In genomic region chr2:3159801-3160545, GRCh38 we compare ENCODE assay signal across 14 cellular contexts.
A peak's percentile ranks its signal among the peaks of the same experiment; 100 is the strongest.
DNase-seq lines count a peak whose midpoint lies in the region; ATAC-seq and TF ChIP-seq lines count a peak whose summit lies in the region.
"Had no signal": no experiment of that assay in that cellular context is flagged by ENCODE, and none has a peak within 500 bp of the region (broad histone marks: within the 10 kb centered on the region; RNA-seq: fewer than 3 reads in every experiment).

No MANE protein-coding gene starts in this region.

- peaks cover 10% of the 10 kb centered on the region; the same call in 1 of the 2 replicates for H3K9me3 ChIP-seq in IMR-90 (ENCODE audit: control insufficient read depth, insufficient read depth, low read length)
- no peaks in the 10 kb centered on the region for H3K9me3 ChIP-seq in neural progenitor cell (ENCODE audit: low read depth)
- H3K9me3 ChIP-seq in spleen: peaks cover 6 to 40% (median 34%) of the 10 kb centered on the region in 8 donors
- H3K9me3 ChIP-seq: BE2C had no signal

- 0 out of 2 replicates have a peak, but pooled peaks cover 5% of the 10 kb centered on the region for H3K9me1 ChIP-seq in IMR-90 (ENCODE audit: insufficient read depth, low read length)

- H3K18ac ChIP-seq in IMR-90 (ENCODE audit: low read depth, low read length): no peak overlapping the region

- H3K14ac ChIP-seq in IMR-90 (replicated peaks; ENCODE audit: low read depth, low read length): no peak overlapping the region

- H2BK15ac ChIP-seq in IMR-90 (ENCODE audit: low read depth, low read length): no peak overlapping the region

- POLR2A ChIA-PET in IMR-90 (lab: Charles Lee; ENCODE audit: unreplicated experiment): no interaction called here

- H3K4me3 Mint-ChIP-seq in neural progenitor cell: no peak overlapping the region
- H3K4me3 Mint-ChIP-seq: CD4-positive, alpha-beta memory T cell; GM23338; H9 had no signal

- no peak for TF ChIP-seq RAD21 in IMR-90 (IDR thresholded peaks at IDR 0.05; ENCODE audit: low read length)

- H4K8ac ChIP-seq in IMR-90 (ENCODE audit: low read depth in 2 of 2, low read length in 2 of 2): no peak overlapping the region

- peaks cover 18% of the 10 kb centered on the region for H3K9me3 Mint-ChIP-seq in neural progenitor cell

- H3K4me3 ChIP-seq in IMR-90 (ENCODE audit: insufficient read depth, low read depth, low read length) (no peak overlapping the region), neural progenitor cell (no peak overlapping the region), spleen (no peak overlapping the region)
- H3K4me3 ChIP-seq: GM12878, GM23338 had no signal

- no peak overlapping the region for H3K23ac ChIP-seq in IMR-90 (ENCODE audit: low read depth, low read length)

- no peak overlapping the region for H2BK120ac ChIP-seq in IMR-90 (ENCODE audit: low read depth, low read length)

- CTCF ChIA-PET in IMR-90 (lab: Yijun Ruan, JAX): no interaction called here

- 100% methylated on average over 1 of the region's 23 CpGs; no CpG with 5 or more reads in 1 of the 2 experiments for WGBS in IMR-90 (ENCODE audit: extremely low coverage in 2 of 2, insufficient read length in 1 of 2), 2 experiments
- WGBS in spleen, 5 donors: 80 to 89% (median 88%) methylated on average over 23 of the region's 23 CpGs

- H4K91ac ChIP-seq in IMR-90 (ENCODE audit: insufficient read depth, low read depth, low read length): no peak overlapping the region

- H4K20me1 ChIP-seq in IMR-90 (ENCODE audit: insufficient read depth, low read length) (no peaks in the 10 kb centered on the region), neural progenitor cell (ENCODE audit: low read depth) (no peaks in the 10 kb centered on the region)

- no peak overlapping the region for H3K27ac ChIP-seq in IMR-90 (ENCODE audit: insufficient read depth, low read length)
- no peak overlapping the region for H3K27ac ChIP-seq in neural progenitor cell
- no peak overlapping the region for H3K27ac ChIP-seq in spleen
- H3K27ac ChIP-seq: C4-2B had no signal

- no peak overlapping the region for H3K56ac ChIP-seq in IMR-90 (ENCODE audit: extremely low read depth, insufficient read depth, low read length)

- H3K27me3 Mint-ChIP-seq in neural progenitor cell (ENCODE audit: insufficient read depth, low read depth): peaks cover 2% of the 10 kb centered on the region
- H3K27me3 Mint-ChIP-seq: CD4-positive, alpha-beta memory T cell had no signal

- H3K4me2 ChIP-seq in IMR-90 (ENCODE audit: low read depth, low read length) (no peak overlapping the region), neural progenitor cell (no peak overlapping the region)
- H3K4me2 ChIP-seq: GM23338 had no signal

- no peak overlapping the region for H2AK5ac ChIP-seq in IMR-90 (ENCODE audit: low read depth, low read length)

- BruUV-seq in IMR-90 (replicated peaks; lab: Mats Ljungman, UMichigan): no TSS peak

- H3K9ac ChIP-seq in IMR-90 (ENCODE audit: low read depth, low read length): no peak overlapping the region
- no peak overlapping the region for H3K9ac ChIP-seq in neural progenitor cell

- TF ChIP-seq CTCF in IMR-90 (conservative IDR thresholded peaks at IDR 0.05; ENCODE audit: low read depth, low read length): no peak
- no peak for TF ChIP-seq CTCF in neural progenitor cell (IDR thresholded peaks at IDR 0.05)
- no peak for TF ChIP-seq CTCF in spleen (IDR thresholded peaks at IDR 0.05 in 8 of 11, conservative IDR thresholded peaks at IDR 0.05 in 3 of 11)

- H2AFZ ChIP-seq in IMR-90 (replicated peaks; ENCODE audit: low read length, poor library complexity): peak overlapping the region; percentile 26
- H2AFZ ChIP-seq in neural progenitor cell (replicated peaks): no peak overlapping the region
- H2AFZ ChIP-seq: GM23338 had no signal

- peaks cover 11% of the 10 kb centered on the region for H3K36me3 Mint-ChIP-seq in neural progenitor cell

- peak overlapping the region; percentile 59 for H3K27ac Mint-ChIP-seq in neural progenitor cell
- H3K27ac Mint-ChIP-seq: CD4-positive, alpha-beta memory T cell; GM23338; H9 had no signal

- intact Hi-C loops in IMR-90 (cut with micrococcal nuclease): no loop called here
- intact Hi-C loops in spleen (cut with DNase I; ENCODE audit: low total_unique reads): no loop called here

- in situ Hi-C loops in IMR-90 (cut with MboI; ENCODE audit: low sequenced_read_pairs): no loop called here

- H3K27me3 ChIP-seq in IMR-90 (ENCODE audit: control insufficient read depth, insufficient read depth, low read length) (no peaks in the 10 kb centered on the region), neural progenitor cell (no peaks in the 10 kb centered on the region), spleen (replicated peaks in 1 of 7) (no peaks in the 10 kb centered on the region)
- H3K27me3 ChIP-seq: BE2C had no signal

- H2BK20ac ChIP-seq in IMR-90 (ENCODE audit: low read depth, low read length): no peak overlapping the region

- dilution Hi-C loops in IMR-90 (cut with HindIII; ENCODE audit: low sequenced_read_pairs, unreplicated experiment): no loop called here

- H3F3A ChIP-seq in neural progenitor cell (ENCODE audit: low read depth): no peaks in the 10 kb centered on the region

- H4K5ac ChIP-seq in IMR-90 (ENCODE audit: low read depth, low read length): no peak overlapping the region

- H2BK5ac ChIP-seq in IMR-90 (ENCODE audit: low read depth, low read length, poor library complexity, severe bottlenecking): no peak overlapping the region

- H2AK9ac ChIP-seq in IMR-90 (replicated peaks; ENCODE audit: low read depth, low read length, poor library complexity): no peak overlapping the region

- H3K4me1 Mint-ChIP-seq in neural progenitor cell: no peaks in the 10 kb centered on the region
- H3K4me1 Mint-ChIP-seq: GM23338, H9 had no signal

- no peaks in the 10 kb centered on the region for H3K4me1 ChIP-seq in IMR-90 (ENCODE audit: control insufficient read depth, insufficient read depth, low read length)
- H3K4me1 ChIP-seq in neural progenitor cell: no peaks in the 10 kb centered on the region
- no peaks in the 10 kb centered on the region for H3K4me1 ChIP-seq in spleen
- H3K4me1 ChIP-seq: BE2C had no signal

- no peaks in the 10 kb centered on the region for H3K79me2 ChIP-seq in neural progenitor cell (ENCODE audit: low read depth)

- DNase-seq in IMR-90 (no peak), islet precursor cell (peak; percentile 43), neural progenitor cell (ENCODE audit: low spot score) (no peak), spleen (peak; percentile 62), SKM-1 treated with dmso at 0.1 percent for 144 hours (lab: John Stamatoyannopoulos, UW; ENCODE audit: unreplicated experiment) (no peak)
- DNase-seq: BE2C; CD4-positive, alpha-beta memory T cell; DMS79; H9 had no signal

- no peak for TF ChIP-seq POLR2A in IMR-90 (IDR thresholded peaks at IDR 0.05; ENCODE audit: low read depth, low read length)
- no peak for TF ChIP-seq POLR2A in spleen (IDR thresholded peaks at IDR 0.05)

- no peak for ATAC-seq in IMR-90 (ENCODE audit: low read depth)
- no peak for ATAC-seq in HG03571 (IDR thresholded peaks at IDR 0.05; ENCODE audit: unreplicated experiment)
- ATAC-seq in GM21576 (IDR thresholded peaks at IDR 0.05; ENCODE audit: unreplicated experiment): no peak
- ATAC-seq: GM12878, GM23338 had no signal

- H3K36me3 ChIP-seq in IMR-90 (ENCODE audit: control insufficient read depth, insufficient read depth, low read length): no peaks in the 10 kb centered on the region
- H3K36me3 ChIP-seq in neural progenitor cell: no peaks in the 10 kb centered on the region
- H3K36me3 ChIP-seq in spleen: peaks cover 0 to 35% (median 0%) of the 10 kb centered on the region in 6 donors
- H3K36me3 ChIP-seq: BE2C had no signal

- H3K79me1 ChIP-seq in IMR-90 (ENCODE audit: low read depth in 1 of 2, low read length in 2 of 2): no peaks in the 10 kb centered on the region

- no peak overlapping the region for H3K4ac ChIP-seq in IMR-90 (ENCODE audit: low read depth, low read length)

TF ChIP-seq in IMR-90, 13 proteins besides CTCF, POLR2A, EP300 and RAD21:
- TF ChIP-seq RCOR1 (IDR thresholded peaks at IDR 0.05; ENCODE audit: insufficient replicate concordance, low read length) (no peak), CHD1 (IDR thresholded peaks at IDR 0.05; ENCODE audit: low read depth, low read length) (no peak), MXI1 (IDR thresholded peaks at IDR 0.05; ENCODE audit: borderline replicate concordance, low read depth, low read length) (no peak), CEBPB (IDR thresholded peaks at IDR 0.05; ENCODE audit: low read depth, low read length) (no peak)
TF ChIP-seq in IMR-90: peak in this region for 0.

Comparison
In these comparisons a context has a peak if more than half of its experiments do, and no peak if none do; other contexts are left out.
1. DNase-seq: peak in islet precursor cell (single experiment) and spleen (single experiment); none in IMR-90 (single experiment), neural progenitor cell (single experiment) and SKM-1 treated with dmso at 0.1 percent for 144 hours (single experiment).